8 cellular contexts compared by ENCODE assay signal in genomic region chr10:102114861-102115618, GRCh38. TPM values are rescaled to one million over a fixed set of nuclear protein-coding genes. Genes with fewer than 3 reads are reported as not detected.
DNase-seq lines count a peak whose midpoint lies in the region; ATAC-seq, FAIRE-seq and TF ChIP-seq lines count a peak whose summit lies in the region.

No MANE protein-coding gene starts in this region.

- peaks cover 42 to 81% (median 43%) of the 10 kb centered on the region in 11 experiments for H4K20me1 ChIP-seq in BLaER1 treated with 17β-estradiol and CSF1 and Interleukin-3, amounts not matched to agents 10 nM and 100 nM
- H4K20me1 ChIP-seq in H1 (replicated peaks in 1 of 2; ENCODE audit: control insufficient read depth in 1 of 2, insufficient read depth in 2 of 2, low read length in 2 of 2): peaks cover 28 to 31% of the 10 kb centered on the region in 2 experiments

- H3K4ac ChIP-seq in H1 (replicated peaks; ENCODE audit: insufficient read length, low read depth, low read length): no peak overlapping the region
- H3K4ac ChIP-seq in mesendoderm (ENCODE audit: low read depth, low read length): peak overlapping the region; percentile 57

- peaks cover 18 to 27% (median 21%) of the 10 kb centered on the region in 11 experiments for H3K36me3 ChIP-seq in BLaER1 treated with 17β-estradiol and CSF1 and Interleukin-3, amounts not matched to agents 10 nM and 100 nM
- H3K36me3 ChIP-seq in H1 (ENCODE audit: control insufficient read depth in 2 of 4, insufficient read depth in 4 of 4, low read length in 3 of 4) (peaks cover 10 to 19% (median 15%) of the 10 kb centered on the region in 4 experiments), mesendoderm (ENCODE audit: control insufficient read depth, insufficient read depth, low read length) (peaks cover 9% of the 10 kb centered on the region)

- H3K4me3 ChIP-seq in BLaER1 treated with 17β-estradiol and CSF1 and Interleukin-3, amounts not matched to agents 10 nM and 100 nM: peak overlapping the region; percentile 86 to 95 (median 90)
- H3K4me3 ChIP-seq in H1 (ENCODE audit: extremely low read depth in 1 of 4, insufficient read depth in 2 of 4, low read depth in 3 of 4, low read length in 4 of 4) (peak overlapping the region; percentile 46 to 96 (median 69)), mesendoderm (ENCODE audit: low read length) (peak overlapping the region; percentile 22)

- no peak overlapping the region for H3K14ac ChIP-seq in H1 (ENCODE audit: insufficient read length)

- H4K91ac ChIP-seq in H1 (replicated peaks; ENCODE audit: insufficient read length, low read length): peak overlapping the region; percentile 39

- H2BK5ac ChIP-seq in H1 (ENCODE audit: low read depth, low read length) (peak overlapping the region; percentile 61; the same call in 1 of the 2 replicates), mesendoderm (ENCODE audit: low read length) (peak overlapping the region; percentile 18)

- H4K8ac ChIP-seq in H1 (ENCODE audit: extremely low read depth, insufficient read depth, low read length) (no peak overlapping the region), mesendoderm (ENCODE audit: low read depth, low read length) (no peak overlapping the region)

- no peak overlapping the region for H2AFZ ChIP-seq in H1 (ENCODE audit: low read length)

- peak; percentile 47 for DNase-seq in NCI-H82 treated with DMSO at 0.1 percent for 48 hours (lab: John Stamatoyannopoulos, UW; ENCODE audit: unreplicated experiment)
- peak; percentile 66 to 72 for DNase-seq in activated CD8-positive, alpha-beta memory T cell treated with anti-CD3 and anti-CD28 coated beads for 4 hours (ENCODE audit: low read depth in 2 of 2)
- DNase-seq in H1 (ENCODE audit: low read depth in 1 of 2, low spot score in 2 of 2): peak in 1 of 2 experiments; percentile 85
- DNase-seq in mesendoderm: peak; percentile 97
- peak; percentile 70 for DNase-seq in stimulated activated CD8-positive, alpha-beta memory T cell treated with anti-CD3 and anti-CD28 coated beads, Interleukin-15, amount 100 ng/mL, for 1 hour (ENCODE audit: low read depth)

- FAIRE-seq in H1 (lab: Jason Lieb, UNC): no peak

- H2AK5ac ChIP-seq in H1 (ENCODE audit: low read depth, low read length) (no peak overlapping the region), mesendoderm (ENCODE audit: low read length) (no peak overlapping the region)

- CTCF ChIA-PET in H1 (lab: Charles Lee; ENCODE audit: partially characterized antibody): interaction anchor here (0.6 to 6.1 kb wide), 7 partner anchors 12 to 284 kb away, joined by 3 to 33 read pairs (median 3); partner anchors contain the start of gene NOLC1

- no peak overlapping the region for H2BK12ac ChIP-seq in H1 (ENCODE audit: low read depth, low read length)

- H3K27me3 ChIP-seq in BLaER1 treated with 17β-estradiol and CSF1 and Interleukin-3, amounts not matched to agents 10 nM and 100 nM: no peaks in the 10 kb centered on the region
- H3K27me3 ChIP-seq in H1 (replicated peaks in 1 of 4; ENCODE audit: control insufficient read depth in 3 of 4, extremely low read depth in 1 of 4, insufficient read depth in 3 of 4, low read length in 3 of 4) (no peaks in the 10 kb centered on the region), mesendoderm (ENCODE audit: insufficient read depth, low read length, poor library complexity) (no peaks in the 10 kb centered on the region)

- TF ChIP-seq CTCF in H1 (IDR thresholded peaks at IDR 0.05; ENCODE audit: control extremely low read depth in 1 of 3, insufficient read depth in 1 of 3, low read depth in 1 of 3, low read length in 3 of 3): no peak

- H2BK15ac ChIP-seq in H1 (ENCODE audit: low read length) (no peak overlapping the region), mesendoderm (replicated peaks; ENCODE audit: low read depth) (no peak overlapping the region)

- H3K79me1 ChIP-seq in H1 (ENCODE audit: low read depth, low read length) (peaks cover 17% of the 10 kb centered on the region; the same call in 1 of the 2 replicates), mesendoderm (ENCODE audit: low read length) (peaks cover 26% of the 10 kb centered on the region)

- H3K23ac ChIP-seq in H1 (ENCODE audit: insufficient read length) (no peak overlapping the region), mesendoderm (ENCODE audit: low read length) (no peak overlapping the region)

- H3K18ac ChIP-seq in H1 (ENCODE audit: extremely low read depth, low read length) (peak overlapping the region; percentile 68; the same call in 1 of the 2 replicates), mesendoderm (ENCODE audit: low read length) (peak overlapping the region; percentile 97)

- H3K79me2 ChIP-seq in H1 (ENCODE audit: control insufficient read depth in 1 of 2, insufficient read depth in 2 of 2, low read length in 2 of 2) (peaks cover 24 to 82% of the 10 kb centered on the region in 2 experiments), mesendoderm (ENCODE audit: control insufficient read depth, insufficient read depth, low read length) (peaks cover 70% of the 10 kb centered on the region)

- H3K9ac ChIP-seq in BLaER1 treated with 17β-estradiol and CSF1 and Interleukin-3, amounts not matched to agents 10 nM and 100 nM: peak overlapping the region; percentile 83 to 99 (median 96)
- peak overlapping the region in 2 of 4 experiments; percentile 43 to 61; a peak in 4 of 7 replicates for H3K9ac ChIP-seq in H1 (replicated peaks in 1 of 4; ENCODE audit: extremely low read depth in 1 of 4, low read depth in 3 of 4, low read length in 3 of 4)
- H3K9ac ChIP-seq in mesendoderm (ENCODE audit: low read length): peak overlapping the region; percentile 63

- peak overlapping the region; percentile 95 to 100 (median 97) for H3K4me2 ChIP-seq in BLaER1 treated with 17β-estradiol and CSF1 and Interleukin-3, amounts not matched to agents 10 nM and 100 nM
- H3K4me2 ChIP-seq in H1 (ENCODE audit: insufficient read depth in 1 of 2, low read depth in 2 of 2, low read length in 2 of 2) (peak overlapping the region; percentile 65 to 69), mesendoderm (ENCODE audit: low read length) (peak overlapping the region; percentile 31)

- peaks cover 65 to 75% (median 69%) of the 10 kb centered on the region in 10 experiments for H3K4me1 ChIP-seq in BLaER1 treated with 17β-estradiol and CSF1 and Interleukin-3, amounts not matched to agents 10 nM and 100 nM
- H3K4me1 ChIP-seq in H1 (replicated peaks in 1 of 4; ENCODE audit: control insufficient read depth in 3 of 4, insufficient read depth in 4 of 4, low read length in 3 of 4) (peaks cover 22 to 48% (median 31%) of the 10 kb centered on the region in 4 experiments), mesendoderm (ENCODE audit: control insufficient read depth, low read depth, low read length) (peaks cover 26% of the 10 kb centered on the region)

- no peak for TF ChIP-seq RAD21 in H1 (IDR thresholded peaks at IDR 0.05 in 1 of 2, conservative IDR thresholded peaks at IDR 0.05 in 1 of 2; ENCODE audit: low read depth in 2 of 2, low read length in 2 of 2)

- peaks cover 15% of the 10 kb centered on the region for H3K23me2 ChIP-seq in H1 (ENCODE audit: low read depth, low read length)

- peak overlapping the region; percentile 59 to 98 (median 92) for H3K27ac ChIP-seq in BLaER1 treated with 17β-estradiol and CSF1 and Interleukin-3, amounts not matched to agents 10 nM and 100 nM
- H3K27ac ChIP-seq in H1 (ENCODE audit: low read depth, low read length) (peak overlapping the region; percentile 59; the same call in 1 of the 2 replicates), mesendoderm (ENCODE audit: low read depth, low read length) (peak overlapping the region; percentile 89)

- H3K56ac ChIP-seq in H1 (replicated peaks; ENCODE audit: insufficient read length, low read depth, low read length) (no peak overlapping the region), mesendoderm (ENCODE audit: low read length) (peak overlapping the region; percentile 79)

- H2BK20ac ChIP-seq in H1 (ENCODE audit: low read length): no peak overlapping the region

- ATAC-seq in HG03439 (IDR thresholded peaks at IDR 0.05; ENCODE audit: unreplicated experiment): peak; percentile 67

- TF ChIP-seq POLR2A in GM19099 (IDR thresholded peaks at IDR 0.05; ENCODE audit: extremely low read depth, insufficient read length, low read depth) (peak; percentile 82), H1 (IDR thresholded peaks at IDR 0.05; ENCODE audit: control extremely low read depth in 1 of 2, low read depth in 2 of 2, low read length in 2 of 2) (peak; percentile 78 to 88)

- no peak for TF ChIP-seq EP300 in H1 (IDR thresholded peaks at IDR 0.05; ENCODE audit: borderline replicate concordance in 1 of 2, low read depth in 2 of 2, low read length in 2 of 2)

- POLR2A ChIA-PET in H1 (lab: Charles Lee; ENCODE audit: partially characterized antibody): interaction anchor here (0.5 to 5.0 kb wide), 20 partner anchors 8 to 393 kb away, joined by 3 to 34 read pairs (median 4); partner anchors contain the start of genes NOLC1 and OGA

- H2BK120ac ChIP-seq in H1 (replicated peaks; ENCODE audit: low read depth, low read length): no peak overlapping the region
- H2BK120ac ChIP-seq in mesendoderm (ENCODE audit: low read depth, low read length): peak overlapping the region; percentile 32

- WGBS in H1 (ENCODE audit: extremely low coverage in 1 of 2, insufficient coverage in 1 of 2, insufficient read length in 1 of 2, insufficient replicate concordance in 2 of 2, low coverage in 1 of 2, low lambda C conversion rate in 2 of 2, missing lambda C conversion rate in 1 of 2), 2 experiments: 3% methylated on average over 14 of the region's 23 CpGs; no CpG with 5 or more reads in 1 of the 2 experiments
- no CpG with 5 or more reads among the region's 23 CpGs for WGBS in mesendoderm (ENCODE audit: extremely low coverage, insufficient coverage, low lambda C conversion rate)

- peak overlapping the region; percentile 37 for H4K5ac ChIP-seq in H1 (ENCODE audit: insufficient read length, low read depth, low read length)
- H4K5ac ChIP-seq in mesendoderm (ENCODE audit: low read length): no peak overlapping the region

- no peaks in the 10 kb centered on the region for H3K9me3 ChIP-seq in BLaER1 treated with 17β-estradiol and CSF1 and Interleukin-3, amounts not matched to agents 10 nM and 100 nM (replicated peaks in 1 of 11)
- H3K9me3 ChIP-seq in H1 (ENCODE audit: insufficient read depth in 2 of 2, low read depth in 1 of 2, low read length in 1 of 2): no peaks in the 10 kb centered on the region

RNA-seq across cellular contexts. Expression of gene LDB1, which starts 5.1 kb away (rescaled TPM):
- total RNA-seq in H1 (2021; fragmentation: NEBNext Ultra II Directional; extraction: Animal tissue kit (Norgen Biotek cat#: 25700)): 88.4 and 88.8 TPM in 2 replicates
- 138 and 170 TPM in 2 replicates for polyA plus RNA-seq in H1 (2011; rRNA removed)
- polyA plus RNA-seq in H1 (2011; cell fraction: cytosol; rRNA removed): 134 TPM
- polyA plus RNA-seq in H1 (2011; cell fraction: nucleus; rRNA removed): 345 TPM
- polyA plus RNA-seq in H1 (2012, experiment 1 of 2): 91.5 to 105 TPM (median 97.6 TPM) in 4 replicates
- polyA plus RNA-seq in H1 (2012, experiment 2 of 2): 61.4 TPM
- polyA plus RNA-seq in H1 (2013, experiment 1 of 2): 72.4 TPM
- polyA plus RNA-seq in H1 (2013, experiment 2 of 2): 63.4 TPM
- 136 and 173 TPM in 2 replicates for polyA minus RNA-seq in H1 (2011; rRNA and poly(A)+ RNA removed)
- 72.1 TPM for polyA minus RNA-seq in H1 (2011; cell fraction: cytosol; rRNA and poly(A)+ RNA removed)
- 91.2 TPM for polyA minus RNA-seq in H1 (2011; cell fraction: nucleus; rRNA and poly(A)+ RNA removed)
- 57.8 TPM for polyA plus RNA-seq in mesendoderm (2013, experiment 1 of 2)
- polyA plus RNA-seq in mesendoderm (2013, experiment 2 of 2): 57.6 TPM

RNA-seq across cellular contexts. Expression of gene PPRC1, which starts 17.8 kb away (rescaled TPM):
- total RNA-seq in H1 (2021; fragmentation: NEBNext Ultra II Directional; extraction: Animal tissue kit (Norgen Biotek cat#: 25700)): 86.2 and 88.4 TPM in 2 replicates
- polyA plus RNA-seq in H1 (2011; rRNA removed): 46.5 and 65.3 TPM in 2 replicates
- 34.7 TPM for polyA plus RNA-seq in H1 (2011; cell fraction: cytosol; rRNA removed)
- 83.7 TPM for polyA plus RNA-seq in H1 (2011; cell fraction: nucleus; rRNA removed)
- polyA plus RNA-seq in H1 (2012, experiment 1 of 2): 59.8 to 81.4 TPM (median 78.6 TPM) in 4 replicates
- 59.2 TPM for polyA plus RNA-seq in H1 (2012, experiment 2 of 2)
- 61.6 TPM for polyA plus RNA-seq in H1 (2013, experiment 1 of 2)
- polyA plus RNA-seq in H1 (2013, experiment 2 of 2): 58.6 TPM
- 73.5 and 89.5 TPM in 2 replicates for polyA minus RNA-seq in H1 (2011; rRNA and poly(A)+ RNA removed)
- polyA minus RNA-seq in H1 (2011; cell fraction: cytosol; rRNA and poly(A)+ RNA removed): 52.6 TPM
- 53.6 TPM for polyA minus RNA-seq in H1 (2011; cell fraction: nucleus; rRNA and poly(A)+ RNA removed)
- 74.1 TPM for polyA plus RNA-seq in mesendoderm (2013, experiment 1 of 2)
- polyA plus RNA-seq in mesendoderm (2013, experiment 2 of 2): 73.8 TPM

RNA-seq across cellular contexts. Expression of gene NOLC1, which starts 37.1 kb away (rescaled TPM):
- total RNA-seq in H1 (2021; fragmentation: NEBNext Ultra II Directional; extraction: Animal tissue kit (Norgen Biotek cat#: 25700)): 191 and 194 TPM in 2 replicates
- polyA plus RNA-seq in H1 (2011; rRNA removed): 63.5 and 86.3 TPM in 2 replicates
- 167 TPM for polyA plus RNA-seq in H1 (2011; cell fraction: cytosol; rRNA removed)
- 72.4 TPM for polyA plus RNA-seq in H1 (2011; cell fraction: nucleus; rRNA removed)
- polyA plus RNA-seq in H1 (2012, experiment 1 of 2): 146 to 155 TPM (median 150 TPM) in 4 replicates
- 11.2 TPM for polyA plus RNA-seq in H1 (2012, experiment 2 of 2)
- polyA plus RNA-seq in H1 (2013, experiment 1 of 2): 180 TPM
- polyA plus RNA-seq in H1 (2013, experiment 2 of 2): 184 TPM
- 81.9 and 106 TPM in 2 replicates for polyA minus RNA-seq in H1 (2011; rRNA and poly(A)+ RNA removed)
- 71.8 TPM for polyA minus RNA-seq in H1 (2011; cell fraction: cytosol; rRNA and poly(A)+ RNA removed)
- polyA minus RNA-seq in H1 (2011; cell fraction: nucleus; rRNA and poly(A)+ RNA removed): 41.1 TPM
- polyA plus RNA-seq in mesendoderm (2013, experiment 1 of 2): 285 TPM
- 294 TPM for polyA plus RNA-seq in mesendoderm (2013, experiment 2 of 2)

RNA-seq across cellular contexts. Expression of gene HPS6, which starts 49.9 kb away (rescaled TPM):
- 16.2 and 17.7 TPM in 2 replicates for total RNA-seq in H1 (2021; fragmentation: NEBNext Ultra II Directional; extraction: Animal tissue kit (Norgen Biotek cat#: 25700))
- polyA plus RNA-seq in H1 (2011; rRNA removed): 10.2 and 12.3 TPM in 2 replicates
- polyA plus RNA-seq in H1 (2011; cell fraction: cytosol; rRNA removed): 8.5 TPM
- 9.5 TPM for polyA plus RNA-seq in H1 (2011; cell fraction: nucleus; rRNA removed)
- polyA plus RNA-seq in H1 (2012, experiment 1 of 2): 7.7 to 13.0 TPM (median 11.5 TPM) in 4 replicates
- polyA plus RNA-seq in H1 (2012, experiment 2 of 2): 14.0 TPM
- 8.3 TPM for polyA plus RNA-seq in H1 (2013, experiment 1 of 2)
- polyA plus RNA-seq in H1 (2013, experiment 2 of 2): 8.2 TPM
- polyA minus RNA-seq in H1 (2011; rRNA and poly(A)+ RNA removed): 8.9 and 10.7 TPM in 2 replicates
- polyA minus RNA-seq in H1 (2011; cell fraction: cytosol; rRNA and poly(A)+ RNA removed): 10.3 TPM
- polyA minus RNA-seq in H1 (2011; cell fraction: nucleus; rRNA and poly(A)+ RNA removed): 7.0 TPM
- 4.6 TPM for polyA plus RNA-seq in mesendoderm (2013, experiment 1 of 2)
- 4.8 TPM for polyA plus RNA-seq in mesendoderm (2013, experiment 2 of 2)

RNA-seq across cellular contexts. Expression of gene ARMH3, which starts 59.1 kb away (rescaled TPM):
- 16.1 and 18.3 TPM in 2 replicates for total RNA-seq in H1 (2021; fragmentation: NEBNext Ultra II Directional; extraction: Animal tissue kit (Norgen Biotek cat#: 25700))
- 10.6 and 11.6 TPM in 2 replicates for polyA plus RNA-seq in H1 (2011; rRNA removed)
- 13.3 TPM for polyA plus RNA-seq in H1 (2011; cell fraction: cytosol; rRNA removed)
- polyA plus RNA-seq in H1 (2011; cell fraction: nucleus; rRNA removed): 12.0 TPM
- polyA plus RNA-seq in H1 (2012, experiment 1 of 2): 14.2 to 17.2 TPM (median 14.8 TPM) in 4 replicates
- 5.2 TPM for polyA plus RNA-seq in H1 (2012, experiment 2 of 2)
- 8.1 TPM for polyA plus RNA-seq in H1 (2013, experiment 1 of 2)
- 7.0 TPM for polyA plus RNA-seq in H1 (2013, experiment 2 of 2)
- polyA minus RNA-seq in H1 (2011; rRNA and poly(A)+ RNA removed): 19.0 and 24.4 TPM in 2 replicates
- 12.8 TPM for polyA minus RNA-seq in H1 (2011; cell fraction: cytosol; rRNA and poly(A)+ RNA removed)
- polyA minus RNA-seq in H1 (2011; cell fraction: nucleus; rRNA and poly(A)+ RNA removed): 18.9 TPM
- polyA plus RNA-seq in mesendoderm (2013, experiment 1 of 2): 8.9 TPM
- 9.0 TPM for polyA plus RNA-seq in mesendoderm (2013, experiment 2 of 2)

Comparison
In these comparisons a context has a peak if more than half of its experiments do, and no peak if none do; other contexts are left out.
1. H3K4me2 ChIP-seq: peak in every context shown above with its lines; median percentile 97 in BLaER1 treated with 17β-estradiol and CSF1 and Interleukin-3, amounts not matched to agents 10 nM and 100 nM; 67 in H1; 31 in mesendoderm.
2. H3K4me3 ChIP-seq: peak in every context shown above with its lines; median percentile 90 in BLaER1 treated with 17β-estradiol and CSF1 and Interleukin-3, amounts not matched to agents 10 nM and 100 nM; 69 in H1; 22 in mesendoderm.